Comparison of ENCODE assay signal across 24 cellular contexts in genomic region chr14:73674986-73675385, GRCh38.
"Had no signal": no experiment of that assay in that cellular context is flagged by ENCODE, and none has a peak within 500 bp of the region (broad histone marks: within the 10 kb centered on the region; RNA-seq: fewer than 3 reads in every experiment).

No MANE protein-coding gene starts in this region.

- DNase-seq: activated CD4-positive, alpha-beta memory T cell treated with anti-CD3 and anti-CD28 coated beads for 36 hours; activated CD4-positive, alpha-beta T cell treated with anti-CD3 and anti-CD28 coated beads, Interleukin-2, amount 10 ng/mL, durations not matched to agents 7 days and 5 days; activated CD4-positive, CD25-positive, alpha-beta regulatory T cell; activated CD8-positive, alpha-beta memory T cell treated with anti-CD3 and anti-CD28 coated beads for 24 hours; activated naive CD4-positive, alpha-beta T cell treated with anti-CD3 and anti-CD28 coated beads, Interleukin-2, amount 50 U/mL, for 16 hours; activated naive CD8-positive, alpha-beta T cell treated with anti-CD3 and anti-CD28 coated beads, Interleukin-2, amount 10 ng/mL, durations not matched to agents 7 days and 5 days; activated T-cell treated with anti-CD3 and anti-CD28 coated beads, Interleukin-2, amount 50 U/mL, for 72 hours; adrenal gland; anterior cingulate cortex; central memory CD4-positive, alpha-beta T cell; IMR-90; KBM-7; NCI-H1048; NCI-H1930; NCI-H2171 treated with DMSO at 0.1 percent for 48 hours; NCI-H345; NCI-H510A; NCI-H526 treated with DMSO at 0.1 percent for 48 hours; NCI-H82; Peyer's patch; SHP77; T-helper 2 cell; T1000 had no signal

- H3K36me3 Mint-ChIP-seq: activated CD4-positive, alpha-beta memory T cell treated with anti-CD3 and anti-CD28 coated beads for 36 hours; activated naive CD8-positive, alpha-beta T cell treated with anti-CD3 and anti-CD28 coated beads, Interleukin-2, amount 10 ng/mL, durations not matched to agents 7 days and 5 days had no signal

- H3K27ac Mint-ChIP-seq: activated CD4-positive, alpha-beta memory T cell treated with anti-CD3 and anti-CD28 coated beads for 36 hours; activated CD4-positive, alpha-beta T cell treated with anti-CD3 and anti-CD28 coated beads, Interleukin-2, amount 10 ng/mL, durations not matched to agents 7 days and 5 days; activated naive CD8-positive, alpha-beta T cell treated with anti-CD3 and anti-CD28 coated beads, Interleukin-2, amount 10 ng/mL, durations not matched to agents 7 days and 5 days; activated T-cell treated with anti-CD3 and anti-CD28 coated beads, Interleukin-2, amount 50 U/mL, for 72 hours had no signal

- H3K4me3 Mint-ChIP-seq: activated CD4-positive, alpha-beta memory T cell treated with anti-CD3 and anti-CD28 coated beads for 36 hours; activated CD4-positive, alpha-beta T cell treated with anti-CD3 and anti-CD28 coated beads, Interleukin-2, amount 10 ng/mL, durations not matched to agents 7 days and 5 days; activated naive CD8-positive, alpha-beta T cell treated with anti-CD3 and anti-CD28 coated beads, Interleukin-2, amount 10 ng/mL, durations not matched to agents 7 days and 5 days; activated T-cell treated with anti-CD3 and anti-CD28 coated beads, Interleukin-2, amount 50 U/mL, for 72 hours had no signal

- ATAC-seq: activated T-cell treated with anti-CD3 and anti-CD28 coated beads, Interleukin-2, amount 50 U/mL, for 72 hours had no signal

- H3K27me3 Mint-ChIP-seq: activated CD4-positive, alpha-beta memory T cell treated with anti-CD3 and anti-CD28 coated beads for 36 hours; activated CD4-positive, alpha-beta T cell treated with anti-CD3 and anti-CD28 coated beads, Interleukin-2, amount 10 ng/mL, durations not matched to agents 7 days and 5 days; activated naive CD8-positive, alpha-beta T cell treated with anti-CD3 and anti-CD28 coated beads, Interleukin-2, amount 10 ng/mL, durations not matched to agents 7 days and 5 days had no signal

- H3K9me3 Mint-ChIP-seq: activated CD4-positive, alpha-beta memory T cell treated with anti-CD3 and anti-CD28 coated beads for 36 hours; activated CD4-positive, alpha-beta T cell treated with anti-CD3 and anti-CD28 coated beads, Interleukin-2, amount 10 ng/mL, durations not matched to agents 7 days and 5 days; activated naive CD8-positive, alpha-beta T cell treated with anti-CD3 and anti-CD28 coated beads, Interleukin-2, amount 10 ng/mL, durations not matched to agents 7 days and 5 days; activated T-cell treated with anti-CD3 and anti-CD28 coated beads, Interleukin-2, amount 50 U/mL, for 72 hours had no signal

- H3K4me3 ChIP-seq: adrenal gland, breast epithelium, Peyer's patch had no signal

- H3K27me3 ChIP-seq: adrenal gland, breast epithelium, Peyer's patch had no signal

- H3K27ac ChIP-seq: adrenal gland, breast epithelium, Peyer's patch had no signal

- H3K4me1 Mint-ChIP-seq: activated CD4-positive, alpha-beta T cell treated with anti-CD3 and anti-CD28 coated beads, Interleukin-2, amount 10 ng/mL, durations not matched to agents 7 days and 5 days; activated naive CD8-positive, alpha-beta T cell treated with anti-CD3 and anti-CD28 coated beads, Interleukin-2, amount 10 ng/mL, durations not matched to agents 7 days and 5 days had no signal
